In genomic region chr17:80664217-80664780, GRCh38 we compare ENCODE assay signal across 1 cellular context.
TF ChIP-seq lines count a peak whose summit lies in the region.

No MANE protein-coding gene starts in this region.

TF ChIP-seq in WTC11, 78 proteins besides CTCF, POLR2A, EP300 and RAD21 (continued from another document):
- TF ChIP-seq, protein P1, sequence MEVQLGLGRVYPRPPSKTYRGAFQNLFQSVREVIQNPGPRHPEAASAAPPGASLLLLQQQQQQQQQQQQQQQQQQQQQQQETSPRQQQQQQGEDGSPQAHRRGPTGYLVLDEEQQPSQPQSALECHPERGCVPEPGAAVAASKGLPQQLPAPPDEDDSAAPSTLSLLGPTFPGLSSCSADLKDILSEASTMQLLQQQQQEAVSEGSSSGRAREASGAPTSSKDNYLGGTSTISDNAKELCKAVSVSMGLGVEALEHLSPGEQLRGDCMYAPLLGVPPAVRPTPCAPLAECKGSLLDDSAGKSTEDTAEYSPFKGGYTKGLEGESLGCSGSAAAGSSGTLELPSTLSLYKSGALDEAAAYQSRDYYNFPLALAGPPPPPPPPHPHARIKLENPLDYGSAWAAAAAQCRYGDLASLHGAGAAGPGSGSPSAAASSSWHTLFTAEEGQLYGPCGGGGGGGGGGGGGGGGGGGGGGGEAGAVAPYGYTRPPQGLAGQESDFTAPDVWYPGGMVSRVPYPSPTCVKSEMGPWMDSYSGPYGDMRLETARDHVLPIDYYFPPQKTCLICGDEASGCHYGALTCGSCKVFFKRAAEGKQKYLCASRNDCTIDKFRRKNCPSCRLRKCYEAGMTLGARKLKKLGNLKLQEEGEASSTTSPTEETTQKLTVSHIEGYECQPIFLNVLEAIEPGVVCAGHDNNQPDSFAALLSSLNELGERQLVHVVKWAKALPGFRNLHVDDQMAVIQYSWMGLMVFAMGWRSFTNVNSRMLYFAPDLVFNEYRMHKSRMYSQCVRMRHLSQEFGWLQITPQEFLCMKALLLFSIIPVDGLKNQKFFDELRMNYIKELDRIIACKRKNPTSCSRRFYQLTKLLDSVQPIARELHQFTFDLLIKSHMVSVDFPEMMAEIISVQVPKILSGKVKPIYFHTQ (CRISPR knock-in tag; IDR thresholded peaks at IDR 0.05) = no peak
- TF ChIP-seq ZNF416 (CRISPR knock-in tag; IDR thresholded peaks at IDR 0.05) (no peak), NFYB (CRISPR knock-in tag; conservative IDR thresholded peaks at IDR 0.05; ENCODE audit: low read depth) (no peak), E2F1 (CRISPR knock-in tag; IDR thresholded peaks at IDR 0.05) (no peak), GRHL2 (CRISPR knock-in tag; IDR thresholded peaks at IDR 0.05; ENCODE audit: insufficient replicate concordance, severe bottlenecking) (no peak)
- TF ChIP-seq, protein P2, sequence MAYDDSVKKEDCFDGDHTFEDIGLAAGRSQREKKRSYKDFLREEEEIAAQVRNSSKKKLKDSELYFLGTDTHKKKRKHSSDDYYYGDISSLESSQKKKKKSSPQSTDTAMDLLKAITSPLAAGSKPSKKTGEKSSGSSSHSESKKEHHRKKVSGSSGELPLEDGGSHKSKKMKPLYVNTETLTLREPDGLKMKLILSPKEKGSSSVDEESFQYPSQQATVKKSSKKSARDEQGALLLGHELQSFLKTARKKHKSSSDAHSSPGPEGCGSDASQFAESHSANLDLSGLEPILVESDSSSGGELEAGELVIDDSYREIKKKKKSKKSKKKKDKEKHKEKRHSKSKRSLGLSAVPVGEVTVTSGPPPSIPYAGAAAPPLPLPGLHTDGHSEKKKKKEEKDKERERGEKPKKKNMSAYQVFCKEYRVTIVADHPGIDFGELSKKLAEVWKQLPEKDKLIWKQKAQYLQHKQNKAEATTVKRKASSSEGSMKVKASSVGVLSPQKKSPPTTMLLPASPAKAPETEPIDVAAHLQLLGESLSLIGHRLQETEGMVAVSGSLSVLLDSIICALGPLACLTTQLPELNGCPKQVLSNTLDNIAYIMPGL (CRISPR knock-in tag; IDR thresholded peaks at IDR 0.05) = no peak
